ENCODE assay signal across 6 cellular contexts in the genomic region with DNA sequence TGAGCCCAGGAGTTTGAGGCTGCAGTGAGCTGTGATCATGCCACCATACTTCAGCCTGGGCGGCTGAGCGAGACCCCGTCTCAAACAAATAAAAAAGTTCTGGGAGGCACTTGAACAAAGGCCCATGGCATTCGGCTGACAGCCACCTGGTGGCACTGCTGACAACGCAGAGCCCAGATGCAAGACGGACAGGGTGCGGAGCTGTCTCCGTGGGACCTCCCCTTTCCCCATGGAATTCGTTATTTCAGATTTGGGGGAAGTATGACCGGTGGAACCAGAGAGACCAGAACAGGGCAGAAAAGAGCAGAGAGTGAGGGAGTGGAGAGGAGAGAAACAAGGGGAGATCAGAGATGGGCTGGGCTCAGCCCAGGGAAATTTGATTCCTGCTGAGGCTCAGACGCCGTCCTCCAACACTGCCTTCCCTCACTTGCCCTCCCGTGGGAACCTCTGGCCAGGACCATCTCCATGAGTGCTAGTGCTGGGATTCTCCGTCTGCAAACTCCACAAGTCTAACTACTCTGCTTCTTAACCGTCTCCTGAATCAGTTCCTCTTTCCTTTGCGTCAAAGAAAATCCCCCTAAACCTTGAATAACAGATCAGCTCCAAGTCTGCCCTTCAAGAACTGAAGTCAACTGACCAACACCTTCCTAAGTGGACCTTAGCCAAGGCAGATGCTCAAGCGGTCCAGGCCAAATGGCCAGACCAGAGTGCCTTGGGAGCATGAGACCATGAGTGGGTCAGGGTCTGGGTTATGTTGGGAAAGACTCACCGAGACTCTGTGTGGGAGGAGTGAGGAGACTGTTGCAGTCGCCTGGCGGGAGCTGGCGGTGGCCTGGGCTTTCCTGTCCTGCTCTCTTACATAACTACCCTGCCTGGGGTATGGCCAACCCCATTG. TPM values are rescaled to one million over a fixed set of nuclear protein-coding genes. Genes with fewer than 3 reads are reported as not detected.
A peak's percentile ranks its signal among the peaks of the same experiment; 100 is the strongest.
DNase-seq lines count a peak whose midpoint lies in the region; ATAC-seq, FAIRE-seq and TF ChIP-seq lines count a peak whose summit lies in the region.

No MANE protein-coding gene starts in this region.

- DNase-seq in GM12892 (ENCODE audit: insufficient read length) = no peak
- DNase-seq in memory B cell (ENCODE audit: low spot score in 2 of 2) = no peak
- no peak for DNase-seq in HCEC 1CT

- H3F3A ChIP-seq in SU-DHL-6 (ENCODE audit: insufficient read depth) = peaks cover 14% of the 10 kb centered on the region; the same call in 1 of the 2 replicates

- no peaks in the 10 kb centered on the region for H3K9me3 ChIP-seq in SU-DHL-6 (ENCODE audit: insufficient read depth, low read length)

- 0 out of 2 replicates have a peak, but pooled peaks have one; percentile 40 for TF ChIP-seq POLR2A in GM12892 (IDR thresholded peaks at IDR 0.05; ENCODE audit: low read depth, low read length)

- H3K27ac ChIP-seq in SU-DHL-6 (ENCODE audit: low read depth, low read length) = peak overlapping the region; percentile 28

- H3K9me2 ChIP-seq in SU-DHL-6 (replicated peaks; ENCODE audit: insufficient read depth, low read length) = no peaks in the 10 kb centered on the region

- peak; percentile 68 for FAIRE-seq in GM12892 (lab: Jason Lieb, UNC)

- H3K4me2 ChIP-seq in SU-DHL-6 (ENCODE audit: low read depth, low read length, poor library complexity, severe bottlenecking) = no peak overlapping the region

- peak; percentile 73 for ATAC-seq in memory B cell (ENCODE audit: low read depth)
- ATAC-seq in GM21528 (IDR thresholded peaks at IDR 0.05; ENCODE audit: low FRiP score, unreplicated experiment) = no peak
- no peak for ATAC-seq in HG02763 (IDR thresholded peaks at IDR 0.05; ENCODE audit: unreplicated experiment)

- H3K36me3 ChIP-seq in SU-DHL-6 (ENCODE audit: low read length) = no peaks in the 10 kb centered on the region

- H3K27ac Mint-ChIP-seq in memory B cell = peak overlapping the region; percentile 88

- H3K4me3 ChIP-seq in SU-DHL-6 (ENCODE audit: insufficient read depth, low read length, poor library complexity, severe bottlenecking) = no peak overlapping the region

- H3K79me2 ChIP-seq in SU-DHL-6 (ENCODE audit: insufficient read depth, low read length) = peaks cover 77% of the 10 kb centered on the region

- H2AFZ ChIP-seq in SU-DHL-6 (ENCODE audit: low read depth, low read length, severe bottlenecking) = no peak overlapping the region

- H3K27me3 ChIP-seq in SU-DHL-6 (ENCODE audit: low read length) = no peaks in the 10 kb centered on the region

- peak overlapping the region; percentile 73 for H3K4me3 Mint-ChIP-seq in memory B cell

- peaks cover 21% of the 10 kb centered on the region for H3K36me3 Mint-ChIP-seq in memory B cell

- no peaks in the 10 kb centered on the region for H3K9me3 Mint-ChIP-seq in memory B cell

- H3K27me3 Mint-ChIP-seq in memory B cell = no peaks in the 10 kb centered on the region

- H4K20me1 ChIP-seq in SU-DHL-6 (ENCODE audit: low read depth, low read length) = no peaks in the 10 kb centered on the region

- no peak overlapping the region for H3K9ac ChIP-seq in SU-DHL-6 (ENCODE audit: low read length)

- peaks cover 29% of the 10 kb centered on the region for H3K4me1 Mint-ChIP-seq in memory B cell

- no peak for TF ChIP-seq CTCF in SU-DHL-6 (IDR thresholded peaks at IDR 0.05; ENCODE audit: insufficient read depth, low read length, poor library complexity, severe bottlenecking)

RNA-seq across cellular contexts. Expression of a gene that starts 11.9 kb away (rescaled TPM):
- polyA plus RNA-seq in GM12892 (2012; ENCODE audit: missing spikeins) = 175 TPM

RNA-seq across cellular contexts. Expression of a gene that starts 12.2 kb away (rescaled TPM):
- 40.0 TPM for polyA plus RNA-seq in GM12892 (2012; ENCODE audit: missing spikeins)

RNA-seq across cellular contexts. Expression of a gene that starts 20.4 kb away (rescaled TPM):
- 75.8 TPM for polyA plus RNA-seq in GM12892 (2012; ENCODE audit: missing spikeins)

RNA-seq across cellular contexts. Expression of a gene that starts 39.6 kb away (rescaled TPM):
- polyA plus RNA-seq in GM12892 (2012; ENCODE audit: missing spikeins) = 31.9 TPM

RNA-seq across cellular contexts. Expression of a gene that starts 39.9 kb away (rescaled TPM):
- 11.7 TPM for polyA plus RNA-seq in GM12892 (2012; ENCODE audit: missing spikeins)
